ENCODE assay signal across 8 cellular contexts in the genomic region with DNA sequence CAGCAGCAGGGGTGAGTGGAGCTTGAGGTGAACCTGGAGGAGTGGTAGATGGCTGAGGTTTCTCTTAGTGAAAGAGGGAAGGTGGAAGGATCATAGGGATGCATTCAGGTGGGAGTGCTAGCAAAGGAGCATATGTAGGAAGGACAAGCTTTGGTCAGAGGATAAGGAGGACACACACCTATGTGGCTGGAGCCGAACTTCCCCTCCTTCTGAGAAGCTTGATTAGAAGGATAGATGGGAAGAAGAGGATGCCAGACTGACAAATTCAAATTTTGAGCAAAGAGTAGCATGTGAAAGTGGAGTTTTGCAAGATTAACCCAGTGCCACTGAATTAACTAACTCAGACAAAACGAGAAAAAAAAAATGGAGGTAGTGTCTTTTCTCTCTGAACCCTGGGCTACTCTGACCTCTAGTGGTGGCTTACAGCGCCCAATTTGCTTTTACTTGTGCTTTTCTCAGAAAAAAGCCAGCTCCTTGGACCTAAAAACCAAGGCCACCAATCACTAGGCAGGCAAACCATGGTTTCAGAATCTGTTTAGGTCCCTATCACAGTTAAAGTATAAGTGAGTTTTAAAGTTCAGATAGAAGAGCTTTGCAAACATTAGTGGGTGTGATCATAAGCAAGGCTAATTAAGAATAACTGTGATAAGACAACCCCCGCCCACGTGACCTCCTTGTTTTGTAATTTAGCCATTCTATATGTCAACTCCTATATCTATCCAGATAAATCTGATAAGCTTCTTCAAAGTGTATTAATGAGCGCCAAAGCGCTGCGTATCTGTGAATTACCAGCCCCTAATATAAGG. TPM values are rescaled to one million over a fixed set of nuclear protein-coding genes. Genes with fewer than 3 reads are reported as not detected.
DNase-seq lines count a peak whose midpoint lies in the region; ATAC-seq and TF ChIP-seq lines count a peak whose summit lies in the region.

No MANE protein-coding gene starts in this region.

- in situ Hi-C loops in astrocyte of the cerebellum (cut with HindIII; ENCODE audit: low sequenced_read_pairs) = no loop called here

- H3K4me3 ChIP-seq in astrocyte of the cerebellum (ENCODE audit: low read depth, low read length) = no peak overlapping the region

- H3K4me3 Mint-ChIP-seq in immature natural killer cell = peak overlapping the region in 1 of 5 donors; percentile 9

- no peaks in the 10 kb centered on the region for H3K36me3 Mint-ChIP-seq in immature natural killer cell

- no peaks in the 10 kb centered on the region for H3K4me1 Mint-ChIP-seq in immature natural killer cell

- no peak for ATAC-seq in GM18519 (IDR thresholded peaks at IDR 0.05; ENCODE audit: low FRiP score, unreplicated experiment)

- no peaks in the 10 kb centered on the region for H3K9me3 Mint-ChIP-seq in immature natural killer cell

- H3K27me3 Mint-ChIP-seq in immature natural killer cell (ENCODE audit: low read depth in 3 of 3) = peaks cover 0 to 2% (median 0%) of the 10 kb centered on the region in 3 donors

- peak; percentile 80 for TF ChIP-seq CTCF in astrocyte of the cerebellum (IDR thresholded peaks at IDR 0.05; ENCODE audit: low read depth, low read length, missing control alignments)

- H3K27ac Mint-ChIP-seq in immature natural killer cell = no peak overlapping the region

- DNase-seq in NCI-H1436 (lab: John Stamatoyannopoulos, UW) = peak; percentile 46
- DNase-seq in NCI-H1436 treated with DMSO at 0.1 percent for 48 hours (lab: John Stamatoyannopoulos, UW) = no peak
- DNase-seq in NCI-H1694 treated with DMSO at 0.1 percent for 48 hours (lab: John Stamatoyannopoulos, UW) = peak; percentile 86
- peak; percentile 53 for DNase-seq in T1000 (lab: John Stamatoyannopoulos, UW)
- DNase-seq in astrocyte of the cerebellum (ENCODE audit: low read depth) = peak; percentile 57
- peak; percentile 51 to 66 (median 59) for DNase-seq in immature natural killer cell
- peak; percentile 22 to 61 for DNase-seq in stimulated activated CD4-positive, alpha-beta T cell treated with anti-CD3 and anti-CD28 coated beads, Interleukin-15, amount 100 ng/mL, for 48 hours (ENCODE audit: low read depth in 2 of 2)

RNA-seq across cellular contexts. Expression of a gene that starts 15.5 kb away (rescaled TPM):
- 1 to 10 TPM in 2 of 3 donors, under 1 TPM in 1; 0.04 to 1.5 (median 1.3) TPM for polyA plus RNA-seq in immature natural killer cell
